In the genomic region with DNA sequence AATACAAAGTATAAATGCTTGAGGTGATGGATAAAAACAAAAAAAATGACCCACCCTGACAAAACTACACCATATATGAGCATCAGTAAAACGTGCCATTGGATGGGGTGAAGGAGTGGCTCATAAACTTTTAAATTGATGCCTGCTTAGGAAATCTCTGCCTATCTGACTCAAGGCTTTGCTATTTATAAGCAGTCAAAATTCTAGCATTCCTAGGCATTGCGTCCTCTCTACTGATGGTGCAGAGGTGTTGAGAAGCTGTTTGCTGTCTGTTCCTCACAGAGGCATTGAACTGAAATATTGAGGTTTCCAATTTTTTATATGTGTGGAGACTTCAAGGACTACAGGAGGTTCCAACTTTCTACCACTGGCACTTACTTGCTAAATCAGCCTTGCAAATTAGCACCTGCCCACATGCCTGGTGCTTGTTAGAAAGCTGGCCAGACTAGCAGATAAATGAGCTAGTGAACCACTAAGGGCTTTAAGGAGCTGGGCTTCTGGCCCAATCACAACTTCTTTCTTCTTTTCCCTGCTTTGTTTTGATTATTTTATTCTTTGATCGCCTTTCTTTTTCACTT, we compare ENCODE assay signal across 15 cellular contexts.
DNase-seq lines count a peak whose midpoint lies in the region; ATAC-seq and TF ChIP-seq lines count a peak whose summit lies in the region.
"Had no signal": no experiment of that assay in that cellular context is flagged by ENCODE, and none has a peak within 500 bp of the region (broad histone marks: within the 10 kb centered on the region; RNA-seq: fewer than 3 reads in every experiment).

No MANE protein-coding gene starts in this region.

- intact Hi-C loops in posterior cingulate gyrus (cut with DNase I): no loop called here

- no peaks in the 10 kb centered on the region for H3K36me3 Mint-ChIP-seq in GM23338 (ENCODE audit: low read depth)
- H3K36me3 Mint-ChIP-seq: CD14-positive monocyte had no signal

- H3K4me1 ChIP-seq in BLaER1 (peaks cover 22% of the 10 kb centered on the region), GM23338 (ENCODE audit: insufficient read depth) (no peaks in the 10 kb centered on the region)
- H3K4me1 ChIP-seq: A549 had no signal

- H3K79me2 ChIP-seq in GM23338 (replicated peaks; ENCODE audit: insufficient read depth): no peaks in the 10 kb centered on the region

- no peaks in the 10 kb centered on the region for H3K9me3 ChIP-seq in BLaER1
- H3K9me3 ChIP-seq: A549 had no signal

- H2AFZ ChIP-seq in GM23338: peak overlapping the region; percentile 66; the same call in 1 of the 2 replicates

- H3K4me1 Mint-ChIP-seq in GM23338: peaks cover 3% of the 10 kb centered on the region; the same call in 1 of the 3 replicates

- H3K27me3 ChIP-seq in BLaER1 (no peaks in the 10 kb centered on the region), GM23338 (ENCODE audit: insufficient read depth) (no peaks in the 10 kb centered on the region)

- H3K9me3 Mint-ChIP-seq in GM23338: no peaks in the 10 kb centered on the region
- H3K9me3 Mint-ChIP-seq: CD14-positive monocyte had no signal

- H3K4me2 ChIP-seq in BLaER1: peak overlapping the region; percentile 64
- H3K4me2 ChIP-seq in GM23338: no peak overlapping the region
- H3K4me2 ChIP-seq: A549 had no signal

- H3K9ac ChIP-seq in BLaER1: no peak overlapping the region

- in situ Hi-C loops in ACHN (cut with HindIII; ENCODE audit: low pct_ligation_motif_present, low pct_unique_long_range_greater_than_20kb, low sequenced_read_pairs): no loop called here

- H3K27me3 Mint-ChIP-seq in GM23338 (ENCODE audit: insufficient read depth, low read depth, poor library complexity): peaks cover 4% of the 10 kb centered on the region

- no peaks in the 10 kb centered on the region for H4K20me1 ChIP-seq in BLaER1
- H4K20me1 ChIP-seq in GM23338 (replicated peaks; ENCODE audit: insufficient read depth): no peaks in the 10 kb centered on the region

- H3K4me3 ChIP-seq in BLaER1 (no peak overlapping the region), GM23338 (no peak overlapping the region), fibroblast of villous mesenchyme (ENCODE audit: low read depth, low read length) (no peak overlapping the region)
- H3K4me3 ChIP-seq: A549 had no signal

- ATAC-seq in GM23338 (no peak), GM18870 (IDR thresholded peaks at IDR 0.05; ENCODE audit: unreplicated experiment) (no peak), GM18520 (IDR thresholded peaks at IDR 0.05; ENCODE audit: unreplicated experiment) (no peak)
- ATAC-seq: A549 had no signal

- H3K4me3 Mint-ChIP-seq in GM23338: no peak overlapping the region
- H3K4me3 Mint-ChIP-seq: CD14-positive monocyte had no signal

- H3K27ac Mint-ChIP-seq in GM23338: no peak overlapping the region

- H3F3A ChIP-seq in GM23338 (replicated peaks; ENCODE audit: low read depth): no peaks in the 10 kb centered on the region

- DNase-seq in GM23338 (ENCODE audit: low spot score) (no peak), fibroblast of villous mesenchyme (ENCODE audit: low read depth) (peak; percentile 3), posterior cingulate gyrus (peak in 6 of 10 donors; percentile 22 to 79 (median 40)), ACHN (no peak)
- DNase-seq: GF-D8, GOT3, NCI-H1105 treated with DMSO at 0.1 percent for 48 hours, NCI-H1694 treated with DMSO at 0.1 percent for 48 hours, NCI-H510A, NCI-H774 had no signal

- no peak overlapping the region for H3K27ac ChIP-seq in BLaER1
- H3K27ac ChIP-seq in GM23338 (ENCODE audit: low read depth): no peak overlapping the region
- H3K27ac ChIP-seq: A549 had no signal

- H3K36me3 ChIP-seq in BLaER1 (no peaks in the 10 kb centered on the region), GM23338 (ENCODE audit: insufficient read depth) (no peaks in the 10 kb centered on the region)

- TF ChIP-seq CTCF in GM23338 (conservative IDR thresholded peaks at IDR 0.05; ENCODE audit: low read depth in 2 of 2) (no peak), fibroblast of villous mesenchyme (IDR thresholded peaks at IDR 0.05; ENCODE audit: insufficient read depth, low read depth, low read length) (no peak)

- H3K9me2 ChIP-seq in GM23338 (ENCODE audit: insufficient read depth): peaks cover 5% of the 10 kb centered on the region; the same call in 1 of the 2 replicates

TF ChIP-seq in GM23338, 12 proteins besides CTCF, POLR2A, EP300 and RAD21 (continues in another document):
- TF ChIP-seq ETS1 (IDR thresholded peaks at IDR 0.05) (no peak), ZNF331 (CRISPR knock-in tag; IDR thresholded peaks at IDR 0.05; ENCODE audit: low read depth) (no peak), POLR2AphosphoS5 (IDR thresholded peaks at IDR 0.05; ENCODE audit: low read depth) (no peak), EZH2 (IDR thresholded peaks at IDR 0.05; ENCODE audit: low read depth, unreplicated experiment) (no peak), EZH2phosphoT487 (IDR thresholded peaks at IDR 0.05; ENCODE audit: unreplicated experiment) (no peak), NANOG (IDR thresholded peaks at IDR 0.05; ENCODE audit: borderline replicate concordance) (no peak), JUNB (IDR thresholded peaks at IDR 0.05; ENCODE audit: unreplicated experiment) (no peak), CREB1 (CRISPR knock-in tag; IDR thresholded peaks at IDR 0.05; ENCODE audit: low read depth) (no peak)
- TF ChIP-seq, protein P1, sequence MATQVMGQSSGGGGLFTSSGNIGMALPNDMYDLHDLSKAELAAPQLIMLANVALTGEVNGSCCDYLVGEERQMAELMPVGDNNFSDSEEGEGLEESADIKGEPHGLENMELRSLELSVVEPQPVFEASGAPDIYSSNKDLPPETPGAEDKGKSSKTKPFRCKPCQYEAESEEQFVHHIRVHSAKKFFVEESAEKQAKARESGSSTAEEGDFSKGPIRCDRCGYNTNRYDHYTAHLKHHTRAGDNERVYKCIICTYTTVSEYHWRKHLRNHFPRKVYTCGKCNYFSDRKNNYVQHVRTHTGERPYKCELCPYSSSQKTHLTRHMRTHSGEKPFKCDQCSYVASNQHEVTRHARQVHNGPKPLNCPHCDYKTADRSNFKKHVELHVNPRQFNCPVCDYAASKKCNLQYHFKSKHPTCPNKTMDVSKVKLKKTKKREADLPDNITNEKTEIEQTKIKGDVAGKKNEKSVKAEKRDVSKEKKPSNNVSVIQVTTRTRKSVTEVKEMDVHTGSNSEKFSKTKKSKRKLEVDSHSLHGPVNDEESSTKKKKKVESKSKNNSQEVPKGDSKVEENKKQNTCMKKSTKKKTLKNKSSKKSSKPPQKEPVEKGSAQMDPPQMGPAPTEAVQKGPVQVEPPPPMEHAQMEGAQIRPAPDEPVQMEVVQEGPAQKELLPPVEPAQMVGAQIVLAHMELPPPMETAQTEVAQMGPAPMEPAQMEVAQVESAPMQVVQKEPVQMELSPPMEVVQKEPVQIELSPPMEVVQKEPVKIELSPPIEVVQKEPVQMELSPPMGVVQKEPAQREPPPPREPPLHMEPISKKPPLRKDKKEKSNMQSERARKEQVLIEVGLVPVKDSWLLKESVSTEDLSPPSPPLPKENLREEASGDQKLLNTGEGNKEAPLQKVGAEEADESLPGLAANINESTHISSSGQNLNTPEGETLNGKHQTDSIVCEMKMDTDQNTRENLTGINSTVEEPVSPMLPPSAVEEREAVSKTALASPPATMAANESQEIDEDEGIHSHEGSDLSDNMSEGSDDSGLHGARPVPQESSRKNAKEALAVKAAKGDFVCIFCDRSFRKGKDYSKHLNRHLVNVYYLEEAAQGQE (IDR thresholded peaks at IDR 0.05; ENCODE audit: unreplicated experiment): no peak

Comparison
In these comparisons a context has a peak if more than half of its experiments do, and no peak if none do; other contexts are left out.
1. DNase-seq: peak in fibroblast of villous mesenchyme (single experiment) and posterior cingulate gyrus (6 of 10); none in GM23338 (single experiment) and ACHN (single experiment).